ENCODE assay signal across 11 cellular contexts in the genomic region with DNA sequence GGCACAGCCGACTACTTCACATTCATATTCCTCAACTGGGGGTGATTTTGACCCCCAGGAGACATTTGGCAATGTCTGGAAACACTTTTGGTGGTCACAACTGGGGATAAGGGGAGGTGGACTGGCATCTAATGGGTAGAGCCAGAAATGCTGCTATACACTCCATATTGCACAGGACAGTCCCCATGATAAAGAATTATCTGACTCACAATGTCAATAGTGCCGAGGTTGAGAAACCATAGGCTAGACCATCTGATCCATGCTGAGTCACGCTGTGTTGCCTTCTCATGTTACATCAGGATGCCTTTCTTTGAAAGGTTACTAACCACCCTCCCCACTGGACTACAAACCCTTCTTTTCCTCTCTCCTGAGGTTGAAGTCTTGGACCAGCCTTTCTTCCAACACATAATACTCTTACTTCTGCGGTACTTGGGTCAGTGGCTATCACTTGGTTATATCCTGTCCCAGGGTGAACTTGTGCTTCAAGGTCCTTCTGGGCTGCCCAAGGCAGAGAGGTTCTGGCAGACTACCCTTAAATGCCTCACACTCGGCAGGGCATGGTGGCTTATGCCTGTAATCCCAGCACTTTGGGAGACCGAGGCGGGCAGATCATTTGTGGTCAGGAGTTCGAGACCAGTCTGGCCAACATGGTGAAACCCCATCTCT.
DNase-seq lines count a peak whose midpoint lies in the region; TF ChIP-seq lines count a peak whose summit lies in the region.
"Had no signal": no experiment of that assay in that cellular context is flagged by ENCODE, and none has a peak within 500 bp of the region (broad histone marks: within the 10 kb centered on the region; RNA-seq: fewer than 3 reads in every experiment).

No MANE protein-coding gene starts in this region.

- H3K27ac Mint-ChIP-seq in CD4-positive, alpha-beta memory T cell = no peak overlapping the region
- no peak overlapping the region for H3K27ac Mint-ChIP-seq in activated CD4-positive, alpha-beta T cell treated with anti-CD3 and anti-CD28 coated beads, Interleukin-2, amount 10 ng/mL, durations not matched to agents 7 days and 5 days
- no peak overlapping the region for H3K27ac Mint-ChIP-seq in activated T-helper 1 cell treated with anti-CD3 and anti-CD28 coated beads, Interleukin-12 subunit alpha, Interleukin-12 subunit beta, Interleukin-2, Interleukin-4 antibody, amounts not matched to agents 30 ng/mL and 10 ng/mL and 1 ng/mL, durations not matched to agents 14 hours and 24 hours and 36 hours
- H3K27ac Mint-ChIP-seq: activated CD4-positive, alpha-beta T cell treated with anti-CD3 and anti-CD28 coated beads for 36 hours; brain; immature natural killer cell had no signal

- H3K4me1 Mint-ChIP-seq in CD4-positive, alpha-beta memory T cell = no peaks in the 10 kb centered on the region
- H3K4me1 Mint-ChIP-seq in activated CD4-positive, alpha-beta T cell treated with anti-CD3 and anti-CD28 coated beads, Interleukin-2, amount 10 ng/mL, durations not matched to agents 7 days and 5 days = no peaks in the 10 kb centered on the region
- no peaks in the 10 kb centered on the region for H3K4me1 Mint-ChIP-seq in activated T-helper 1 cell treated with anti-CD3 and anti-CD28 coated beads, Interleukin-12 subunit alpha, Interleukin-12 subunit beta, Interleukin-2, Interleukin-4 antibody, amounts not matched to agents 30 ng/mL and 10 ng/mL and 1 ng/mL, durations not matched to agents 14 hours and 24 hours and 36 hours (ENCODE audit: low read depth)
- H3K4me1 Mint-ChIP-seq: activated CD4-positive, alpha-beta T cell treated with anti-CD3 and anti-CD28 coated beads for 36 hours; brain; immature natural killer cell had no signal

- no peak for TF ChIP-seq CTCF in HEK293 (tag by site-specific recombination; IDR thresholded peaks at IDR 0.05)

- H3K27me3 ChIP-seq in SJSA1 (replicated peaks) = no peaks in the 10 kb centered on the region
- H3K27me3 ChIP-seq in CD4-positive, alpha-beta memory T cell (ENCODE audit: insufficient read depth, low read length) = no peaks in the 10 kb centered on the region

- H3K36me3 ChIP-seq in HEK293 (ENCODE audit: control insufficient read depth in 2 of 2, insufficient read depth in 1 of 2, low read length in 2 of 2) (no peaks in the 10 kb centered on the region), SJSA1 (no peaks in the 10 kb centered on the region)
- H3K36me3 ChIP-seq in CD4-positive, alpha-beta memory T cell (ENCODE audit: insufficient read depth, low read length) = no peaks in the 10 kb centered on the region

- no peaks in the 10 kb centered on the region for H3K27me3 Mint-ChIP-seq in CD4-positive, alpha-beta memory T cell
- no peaks in the 10 kb centered on the region for H3K27me3 Mint-ChIP-seq in activated CD4-positive, alpha-beta T cell treated with anti-CD3 and anti-CD28 coated beads, Interleukin-2, amount 10 ng/mL, durations not matched to agents 7 days and 5 days
- no peaks in the 10 kb centered on the region for H3K27me3 Mint-ChIP-seq in activated T-helper 1 cell treated with anti-CD3 and anti-CD28 coated beads, Interleukin-12 subunit alpha, Interleukin-12 subunit beta, Interleukin-2, Interleukin-4 antibody, amounts not matched to agents 30 ng/mL and 10 ng/mL and 1 ng/mL, durations not matched to agents 14 hours and 24 hours and 36 hours (ENCODE audit: insufficient read depth)
- H3K27me3 Mint-ChIP-seq: activated CD4-positive, alpha-beta T cell treated with anti-CD3 and anti-CD28 coated beads for 36 hours had no signal

- H3K4me3 Mint-ChIP-seq in CD4-positive, alpha-beta memory T cell = no peak overlapping the region
- H3K4me3 Mint-ChIP-seq in activated CD4-positive, alpha-beta T cell treated with anti-CD3 and anti-CD28 coated beads, Interleukin-2, amount 10 ng/mL, durations not matched to agents 7 days and 5 days = no peak overlapping the region
- no peak overlapping the region for H3K4me3 Mint-ChIP-seq in activated T-helper 1 cell treated with anti-CD3 and anti-CD28 coated beads, Interleukin-12 subunit alpha, Interleukin-12 subunit beta, Interleukin-2, Interleukin-4 antibody, amounts not matched to agents 30 ng/mL and 10 ng/mL and 1 ng/mL, durations not matched to agents 14 hours and 24 hours and 36 hours
- H3K4me3 Mint-ChIP-seq: activated CD4-positive, alpha-beta T cell treated with anti-CD3 and anti-CD28 coated beads for 36 hours; brain; immature natural killer cell had no signal

- H3K27ac ChIP-seq in HEK293 (ENCODE audit: extremely low read depth, low read depth, low read length) (no peak overlapping the region), SJSA1 (peak overlapping the region; percentile 68)
- no peak overlapping the region for H3K27ac ChIP-seq in CD4-positive, alpha-beta memory T cell (ENCODE audit: low read depth, low read length)

- DNase-seq in ACHN (peak; percentile 70), SJSA1 (ENCODE audit: low read depth in 1 of 2, low spot score in 2 of 2) (peak; percentile 73 to 84), fibroblast of the conjunctiva (ENCODE audit: low read depth) (peak; percentile 78)
- DNase-seq in CD4-positive, alpha-beta memory T cell = no peak
- no peak for DNase-seq in activated CD4-positive, alpha-beta T cell treated with anti-CD3 and anti-CD28 coated beads, Interleukin-2, amount 10 ng/mL, durations not matched to agents 7 days and 5 days
- DNase-seq in activated T-helper 1 cell treated with anti-CD3 and anti-CD28 coated beads, Interleukin-12 subunit alpha, Interleukin-12 subunit beta, Interleukin-2, Interleukin-4 antibody, amounts not matched to agents 30 ng/mL and 10 ng/mL and 1 ng/mL, durations not matched to agents 14 hours and 24 hours and 36 hours (ENCODE audit: low spot score) = no peak
- DNase-seq in activated naive CD4-positive, alpha-beta T cell treated with Interleukin-2 at 50 U/mL for 16 hours = no peak
- DNase-seq: activated CD4-positive, alpha-beta T cell treated with anti-CD3 and anti-CD28 coated beads for 36 hours; immature natural killer cell had no signal

- H3K4me3 ChIP-seq in HEK293 (ENCODE audit: low read depth, low read length) (no peak overlapping the region), SJSA1 (no peak overlapping the region)
- H3K4me3 ChIP-seq in CD4-positive, alpha-beta memory T cell (ENCODE audit: low read length in 2 of 2) = no peak overlapping the region

- H3K4me1 ChIP-seq in HEK293 (ENCODE audit: control insufficient read depth, insufficient read depth, low read length) (no peaks in the 10 kb centered on the region), SJSA1 (replicated peaks) (peaks cover 44% of the 10 kb centered on the region)
- no peaks in the 10 kb centered on the region for H3K4me1 ChIP-seq in CD4-positive, alpha-beta memory T cell (ENCODE audit: insufficient read depth, low read length)

- peaks cover 4 to 10% of the 10 kb centered on the region in 2 donors for H3K36me3 Mint-ChIP-seq in CD4-positive, alpha-beta memory T cell
- H3K36me3 Mint-ChIP-seq in activated CD4-positive, alpha-beta T cell treated with anti-CD3 and anti-CD28 coated beads, Interleukin-2, amount 10 ng/mL, durations not matched to agents 7 days and 5 days (ENCODE audit: low read depth) = no peaks in the 10 kb centered on the region
- no peaks in the 10 kb centered on the region for H3K36me3 Mint-ChIP-seq in activated T-helper 1 cell treated with anti-CD3 and anti-CD28 coated beads, Interleukin-12 subunit alpha, Interleukin-12 subunit beta, Interleukin-2, Interleukin-4 antibody, amounts not matched to agents 30 ng/mL and 10 ng/mL and 1 ng/mL, durations not matched to agents 14 hours and 24 hours and 36 hours (ENCODE audit: low read depth)

- peaks cover 0 to 14% (median 9%) of the 10 kb centered on the region in 8 donors for H3K9me3 Mint-ChIP-seq in CD4-positive, alpha-beta memory T cell
- H3K9me3 Mint-ChIP-seq in activated CD4-positive, alpha-beta T cell treated with anti-CD3 and anti-CD28 coated beads, Interleukin-2, amount 10 ng/mL, durations not matched to agents 7 days and 5 days = no peaks in the 10 kb centered on the region
- peaks cover 13% of the 10 kb centered on the region for H3K9me3 Mint-ChIP-seq in activated T-helper 1 cell treated with anti-CD3 and anti-CD28 coated beads, Interleukin-12 subunit alpha, Interleukin-12 subunit beta, Interleukin-2, Interleukin-4 antibody, amounts not matched to agents 30 ng/mL and 10 ng/mL and 1 ng/mL, durations not matched to agents 14 hours and 24 hours and 36 hours

- POLR2A ChIA-PET in HEK293 (lab: Yijun Ruan, JAX) = no interaction called here
- POLR2A ChIA-PET in CD4-positive, alpha-beta memory T cell (lab: Charles Lee; ENCODE audit: partially characterized antibody) = no interaction called here
- POLR2A ChIA-PET in activated CD4-positive, alpha-beta T cell treated with anti-CD3 and anti-CD28 coated beads, Interleukin-2, amount 10 ng/mL, durations not matched to agents 7 days and 5 days (lab: Charles Lee) = no interaction called here

- intact Hi-C loops in CD4-positive, alpha-beta memory T cell (cut with micrococcal nuclease) = no loop called here
- intact Hi-C loops in activated T-helper 1 cell treated with anti-CD3 and anti-CD28 coated beads, Interleukin-12 subunit alpha, Interleukin-12 subunit beta, Interleukin-2, Interleukin-4 antibody, amounts not matched to agents 30 ng/mL and 10 ng/mL and 1 ng/mL, durations not matched to agents 14 hours and 24 hours and 36 hours (cut with micrococcal nuclease) = no loop called here

- in situ Hi-C loops in ACHN (cut with HindIII; ENCODE audit: low pct_ligation_motif_present, low pct_unique_long_range_greater_than_20kb, low sequenced_read_pairs) = no loop called here

- CTCF ChIA-PET in HEK293 (lab: Yijun Ruan, JAX) = no interaction called here
- CTCF ChIA-PET in CD4-positive, alpha-beta memory T cell (lab: Charles Lee; ENCODE audit: partially characterized antibody) = no interaction called here
- CTCF ChIA-PET in activated CD4-positive, alpha-beta T cell treated with anti-CD3 and anti-CD28 coated beads, Interleukin-2, amount 10 ng/mL, durations not matched to agents 7 days and 5 days (lab: Charles Lee) = no interaction called here

- no peaks in the 10 kb centered on the region for H3K9me3 ChIP-seq in HEK293 (ENCODE audit: control insufficient read depth, insufficient read depth, low read depth, low read length)
- H3K9me3 ChIP-seq in SJSA1 (replicated peaks) = no peaks in the 10 kb centered on the region
- no peaks in the 10 kb centered on the region for H3K9me3 ChIP-seq in CD4-positive, alpha-beta memory T cell (ENCODE audit: control insufficient read depth in 1 of 2, low read length in 2 of 2)

TF ChIP-seq in HEK293, 187 proteins besides CTCF, POLR2A, EP300 and RAD21 (continues in another document):
- TF ChIP-seq ZNF174 (tag by site-specific recombination; IDR thresholded peaks at IDR 0.05) = no peak
- TF ChIP-seq ZXDB (tag by site-specific recombination; IDR thresholded peaks at IDR 0.05) = no peak
- TF ChIP-seq ZNF629 (tag by site-specific recombination; IDR thresholded peaks at IDR 0.05) = 0 out of 2 replicates have a peak, but pooled peaks have one; percentile 28

Comparison
In these comparisons a context has a peak if more than half of its experiments do, and no peak if none do; other contexts are left out.
1. DNase-seq: peak in ACHN (single experiment), SJSA1 (2 of 2) and fibroblast of the conjunctiva (single experiment); none in CD4-positive, alpha-beta memory T cell (0 of 5), activated CD4-positive, alpha-beta T cell treated with anti-CD3 and anti-CD28 coated beads, Interleukin-2, amount 10 ng/mL, durations not matched to agents 7 days and 5 days (single experiment), activated T-helper 1 cell treated with anti-CD3 and anti-CD28 coated beads, Interleukin-12 subunit alpha, Interleukin-12 subunit beta, Interleukin-2, Interleukin-4 antibody, amounts not matched to agents 30 ng/mL and 10 ng/mL and 1 ng/mL, durations not matched to agents 14 hours and 24 hours and 36 hours (single experiment) and activated naive CD4-positive, alpha-beta T cell treated with Interleukin-2 at 50 U/mL for 16 hours (single experiment).